17 cellular contexts compared by ENCODE assay signal in the genomic region with DNA sequence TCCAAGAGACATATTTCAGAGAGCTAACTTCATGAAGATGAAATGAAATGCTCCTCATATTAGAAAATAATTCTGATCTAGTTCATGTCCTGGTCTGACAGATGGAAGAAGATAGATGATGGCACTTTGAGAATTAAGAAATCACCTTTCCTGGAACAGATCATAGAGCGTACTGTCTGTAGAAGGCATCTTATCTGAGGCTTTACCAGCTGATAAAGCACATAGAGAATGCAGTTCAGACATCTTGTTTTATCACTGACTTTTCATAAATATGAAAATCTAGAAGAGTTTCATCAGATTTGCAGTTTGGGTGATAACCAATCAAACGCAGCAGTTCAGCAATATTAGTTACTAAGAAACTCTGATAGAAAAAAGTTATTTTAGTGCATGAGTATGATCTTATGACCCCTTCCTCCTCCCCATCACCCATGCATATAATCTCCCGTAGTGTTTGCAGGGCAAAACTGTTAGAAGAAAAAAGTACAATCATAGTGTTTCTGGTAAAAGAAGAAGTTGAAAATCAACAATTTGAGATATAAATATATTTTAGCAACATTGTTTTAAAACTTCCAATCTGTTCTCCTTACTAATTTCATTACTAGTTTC.
"Had no signal": no experiment of that assay in that cellular context is flagged by ENCODE, and none has a peak within 500 bp of the region (broad histone marks: within the 10 kb centered on the region; RNA-seq: fewer than 3 reads in every experiment).

No MANE protein-coding gene starts in this region.

- H3K27ac Mint-ChIP-seq: endodermal cell; naive thymus-derived CD8-positive, alpha-beta T cell; stimulated activated naive CD8-positive, alpha-beta T cell treated with anti-CD3 and anti-CD28 coated beads, Interleukin-15, Interleukin-2, amounts not matched to agents 100 ng/mL and 50 ng/mL, for 24 hours had no signal

- H3K4me3 ChIP-seq: coronary artery, heart left ventricle, psoas muscle, sigmoid colon, skin epidermis, tibial artery had no signal

- H3K27me3 Mint-ChIP-seq: stimulated activated naive CD8-positive, alpha-beta T cell treated with anti-CD3 and anti-CD28 coated beads, Interleukin-15, Interleukin-2, amounts not matched to agents 100 ng/mL and 50 ng/mL, for 24 hours had no signal

- H3K27me3 ChIP-seq: heart left ventricle, neutrophil, sigmoid colon, tibial artery had no signal

- DNase-seq: effector CD4-positive, alpha-beta T cell; endodermal cell; foreskin melanocyte; heart left ventricle; hippocampal formation; left colon; left ventricle myocardium superior; naive thymus-derived CD8-positive, alpha-beta T cell; psoas muscle; retina; sigmoid colon; stimulated activated CD4-positive, alpha-beta T cell treated with anti-CD3 and anti-CD28 coated beads, Interleukin-12 subunit alpha, Interleukin-12 subunit beta, amount 100 ng/mL, for 4 hours; tibial artery had no signal

- H3K4me3 Mint-ChIP-seq: endodermal cell; stimulated activated naive CD8-positive, alpha-beta T cell treated with anti-CD3 and anti-CD28 coated beads, Interleukin-15, Interleukin-2, amounts not matched to agents 100 ng/mL and 50 ng/mL, for 24 hours had no signal

- H3K9me3 Mint-ChIP-seq: endodermal cell; stimulated activated naive CD8-positive, alpha-beta T cell treated with anti-CD3 and anti-CD28 coated beads, Interleukin-15, Interleukin-2, amounts not matched to agents 100 ng/mL and 50 ng/mL, for 24 hours had no signal

- H3K27ac ChIP-seq: coronary artery, heart left ventricle, neutrophil, psoas muscle, sigmoid colon, skin epidermis, tibial artery had no signal

- H3K36me3 ChIP-seq: heart left ventricle, neutrophil, sigmoid colon, tibial artery had no signal

- ATAC-seq: heart left ventricle; left colon; left ventricle myocardium superior; naive thymus-derived CD8-positive, alpha-beta T cell; psoas muscle had no signal

- H3K9me3 ChIP-seq: heart left ventricle, neutrophil, psoas muscle, sigmoid colon, tibial artery had no signal

- H3K4me1 ChIP-seq: heart left ventricle, psoas muscle, sigmoid colon, tibial artery had no signal

- H3K4me1 Mint-ChIP-seq: endodermal cell had no signal

- H3K36me3 Mint-ChIP-seq: naive thymus-derived CD8-positive, alpha-beta T cell had no signal
